1 cellular context compared by ENCODE assay signal in the genomic region with DNA sequence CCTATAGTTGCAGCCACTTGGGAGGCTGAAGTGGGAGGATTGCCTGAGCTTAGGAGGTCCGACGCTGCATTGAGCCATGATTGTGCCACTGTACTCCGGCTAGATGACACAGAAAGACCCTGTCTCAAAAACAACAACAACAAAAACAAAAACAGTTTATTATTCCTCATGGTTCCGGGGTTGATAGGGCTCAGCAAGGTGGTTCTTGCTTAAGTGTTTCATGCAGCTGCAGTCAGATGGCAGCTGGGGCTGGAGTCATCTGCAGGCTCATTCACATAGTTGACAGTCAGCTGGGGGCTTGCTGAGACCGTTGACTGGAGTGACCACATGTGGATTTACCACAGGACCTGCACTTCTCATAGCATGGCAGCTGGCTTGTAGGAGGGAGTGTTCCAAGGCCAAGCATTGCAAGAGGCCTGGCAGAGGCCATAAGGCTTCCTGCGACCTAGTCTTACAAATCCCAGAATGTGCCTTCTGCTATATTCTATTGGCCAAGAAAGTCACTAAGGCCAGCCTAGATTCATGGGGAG.
TF ChIP-seq lines count a peak whose summit lies in the region.

No MANE protein-coding gene starts in this region.

TF ChIP-seq in HepG2, 621 proteins besides CTCF, POLR2A, EP300 and RAD21:
- TF ChIP-seq KDM4B (CRISPR knock-in tag; IDR thresholded peaks at IDR 0.05) (no peak), ZNF331 (CRISPR knock-in tag; IDR thresholded peaks at IDR 0.05) (peak; percentile 96), ZFP41 (CRISPR knock-in tag; IDR thresholded peaks at IDR 0.05; ENCODE audit: borderline replicate concordance) (no peak)
